ENCODE assay signal across 9 cellular contexts in the genomic region with DNA sequence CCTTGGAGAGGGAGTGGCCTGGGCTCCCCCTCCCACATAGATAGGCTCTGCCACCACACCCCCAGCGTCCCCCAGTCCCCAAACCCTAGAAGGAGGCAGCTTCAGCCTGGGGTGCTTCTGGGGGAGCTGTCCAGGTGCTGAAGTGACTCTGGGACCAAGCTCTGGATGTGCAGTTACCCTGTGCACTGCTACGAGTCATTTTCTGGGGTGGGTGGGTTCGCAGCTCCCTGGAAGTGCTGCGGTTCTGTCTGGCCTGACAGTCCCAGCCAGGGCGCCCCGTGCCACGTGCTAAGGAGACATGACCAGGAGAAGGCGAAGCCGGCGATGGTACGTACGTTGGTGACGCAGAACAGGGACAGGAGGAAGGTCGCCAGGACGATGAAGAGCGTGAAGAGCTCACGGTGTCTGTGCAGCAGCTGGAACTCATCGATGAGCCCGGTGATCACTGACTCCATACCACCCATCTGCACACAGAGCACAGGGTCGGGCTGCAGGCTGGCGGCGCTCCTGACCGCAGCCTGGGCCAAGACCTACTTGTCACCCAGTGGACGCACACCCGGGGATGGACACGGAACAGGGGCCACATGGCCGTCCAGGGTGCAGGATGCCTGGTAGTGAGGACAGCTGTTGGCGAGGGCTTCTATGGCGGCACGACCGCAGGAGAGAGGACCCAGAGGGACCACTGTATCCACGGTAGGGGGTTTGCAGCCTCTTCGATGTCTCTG. TPM values are rescaled to one million over a fixed set of nuclear protein-coding genes. Genes with fewer than 3 reads are reported as not detected.
DNase-seq lines count a peak whose midpoint lies in the region; ATAC-seq and TF ChIP-seq lines count a peak whose summit lies in the region.
"Had no signal": no experiment of that assay in that cellular context is flagged by ENCODE, and none has a peak within 500 bp of the region (broad histone marks: within the 10 kb centered on the region; RNA-seq: fewer than 3 reads in every experiment).

No MANE protein-coding gene starts in this region.

- H3K4me1 Mint-ChIP-seq in activated naive CD4-positive, alpha-beta T cell treated with anti-CD3 and anti-CD28 coated beads, Interleukin-2, amount 50 U/mL, for 24 hours: no peaks in the 10 kb centered on the region
- peaks cover 5 to 10% of the 10 kb centered on the region in 2 donors for H3K4me1 Mint-ChIP-seq in stimulated activated naive B cell treated with anti-CD40 and anti-IgM and Interleukin-4, amounts not matched to agents 10 μg/mL and 1 μg/mL and 100 μg/mL, for 72 hours

- H3K27ac Mint-ChIP-seq in activated naive CD4-positive, alpha-beta T cell treated with anti-CD3 and anti-CD28 coated beads, Interleukin-2, amount 50 U/mL, for 24 hours: peak overlapping the region; percentile 8
- no peak overlapping the region for H3K27ac Mint-ChIP-seq in activated naive CD4-positive, alpha-beta T cell treated with anti-CD3 and anti-CD28 coated beads, Interleukin-2, amount 50 U/mL, for 72 hours
- H3K27ac Mint-ChIP-seq in stimulated activated naive B cell treated with anti-CD40 and anti-IgM and Interleukin-4, amounts not matched to agents 10 μg/mL and 1 μg/mL and 100 μg/mL, for 72 hours: no peak overlapping the region
- H3K27ac Mint-ChIP-seq: activated T-cell treated with anti-CD3 and anti-CD28 coated beads, Interleukin-2, amount 50 U/mL, for 24 hours had no signal

- ATAC-seq in activated naive CD4-positive, alpha-beta T cell treated with anti-CD3 and anti-CD28 coated beads, Interleukin-2, amount 50 U/mL, for 72 hours: no peak
- peak; percentile 44 to 50 for ATAC-seq in stimulated activated naive B cell treated with anti-CD40 and anti-IgM and Interleukin-4, amounts not matched to agents 10 μg/mL and 1 μg/mL and 100 μg/mL, for 72 hours (replicated peaks)
- ATAC-seq in HG03378 (IDR thresholded peaks at IDR 0.05; ENCODE audit: unreplicated experiment): no peak
- no peak for ATAC-seq in GM18505 (IDR thresholded peaks at IDR 0.05; ENCODE audit: unreplicated experiment)
- ATAC-seq in HG02610 (IDR thresholded peaks at IDR 0.05; ENCODE audit: unreplicated experiment): no peak

- no peak for DNase-seq in activated naive CD4-positive, alpha-beta T cell treated with anti-CD3 and anti-CD28 coated beads, Interleukin-2, amount 50 U/mL, for 72 hours (ENCODE audit: low spot score in 2 of 2)
- DNase-seq in RPMI7951 (ENCODE audit: low read depth) (peak; percentile 15), fibroblast of peridontal ligament (ENCODE audit: extremely low read depth) (peak; percentile 3)
- DNase-seq in stimulated activated naive B cell treated with anti-CD40 and anti-IgM and Interleukin-4, amounts not matched to agents 10 μg/mL and 1 μg/mL and 100 μg/mL, for 72 hours: no peak
- DNase-seq: activated T-cell treated with anti-CD3 and anti-CD28 coated beads, Interleukin-2, amount 50 U/mL, for 24 hours had no signal

- no peaks in the 10 kb centered on the region for H3K9me3 Mint-ChIP-seq in activated naive CD4-positive, alpha-beta T cell treated with anti-CD3 and anti-CD28 coated beads, Interleukin-2, amount 50 U/mL, for 24 hours
- H3K9me3 Mint-ChIP-seq in activated naive CD4-positive, alpha-beta T cell treated with anti-CD3 and anti-CD28 coated beads, Interleukin-2, amount 50 U/mL, for 72 hours: no peaks in the 10 kb centered on the region
- no peaks in the 10 kb centered on the region for H3K9me3 Mint-ChIP-seq in stimulated activated naive B cell treated with anti-CD40 and anti-IgM and Interleukin-4, amounts not matched to agents 10 μg/mL and 1 μg/mL and 100 μg/mL, for 72 hours
- H3K9me3 Mint-ChIP-seq: activated T-cell treated with anti-CD3 and anti-CD28 coated beads, Interleukin-2, amount 50 U/mL, for 24 hours had no signal

- H3K27me3 Mint-ChIP-seq in activated naive CD4-positive, alpha-beta T cell treated with anti-CD3 and anti-CD28 coated beads, Interleukin-2, amount 50 U/mL, for 24 hours: peaks cover 11% of the 10 kb centered on the region
- H3K27me3 Mint-ChIP-seq in stimulated activated naive B cell treated with anti-CD40 and anti-IgM and Interleukin-4, amounts not matched to agents 10 μg/mL and 1 μg/mL and 100 μg/mL, for 72 hours: peaks cover 43 to 52% of the 10 kb centered on the region in 2 donors

- no peaks in the 10 kb centered on the region for H3K36me3 Mint-ChIP-seq in activated naive CD4-positive, alpha-beta T cell treated with anti-CD3 and anti-CD28 coated beads, Interleukin-2, amount 50 U/mL, for 24 hours
- no peaks in the 10 kb centered on the region for H3K36me3 Mint-ChIP-seq in activated naive CD4-positive, alpha-beta T cell treated with anti-CD3 and anti-CD28 coated beads, Interleukin-2, amount 50 U/mL, for 72 hours
- no peaks in the 10 kb centered on the region for H3K36me3 Mint-ChIP-seq in stimulated activated naive B cell treated with anti-CD40 and anti-IgM and Interleukin-4, amounts not matched to agents 10 μg/mL and 1 μg/mL and 100 μg/mL, for 72 hours

- no peak for TF ChIP-seq POLR2A in GM18505 (IDR thresholded peaks at IDR 0.05; ENCODE audit: borderline replicate concordance, extremely low read depth, insufficient read depth, insufficient read length)

- no peak overlapping the region for H3K4me3 Mint-ChIP-seq in activated naive CD4-positive, alpha-beta T cell treated with anti-CD3 and anti-CD28 coated beads, Interleukin-2, amount 50 U/mL, for 24 hours
- H3K4me3 Mint-ChIP-seq in stimulated activated naive B cell treated with anti-CD40 and anti-IgM and Interleukin-4, amounts not matched to agents 10 μg/mL and 1 μg/mL and 100 μg/mL, for 72 hours: no peak overlapping the region
- H3K4me3 Mint-ChIP-seq: activated T-cell treated with anti-CD3 and anti-CD28 coated beads, Interleukin-2, amount 50 U/mL, for 24 hours had no signal

RNA-seq across cellular contexts. Expression of gene SLC6A3, which starts 35.7 kb away (rescaled TPM):
- not detected for total RNA-seq in activated naive CD4-positive, alpha-beta T cell treated with anti-CD3 and anti-CD28 coated beads, Interleukin-2, amount 50 U/mL, for 72 hours
- total RNA-seq in RPMI7951 (2014; rRNA removed; shearing (Covaris generic)): not detected in 2 replicates

Comparison
In these comparisons a context has a peak if more than half of its experiments do, and no peak if none do; other contexts are left out.
1. ATAC-seq: peak in stimulated activated naive B cell treated with anti-CD40 and anti-IgM and Interleukin-4, amounts not matched to agents 10 μg/mL and 1 μg/mL and 100 μg/mL, for 72 hours (2 of 2); none in activated naive CD4-positive, alpha-beta T cell treated with anti-CD3 and anti-CD28 coated beads, Interleukin-2, amount 50 U/mL, for 72 hours (0 of 2), HG03378 (single experiment), GM18505 (single experiment) and HG02610 (single experiment).
2. DNase-seq: peak in RPMI7951 (single experiment) and fibroblast of peridontal ligament (single experiment); none in activated naive CD4-positive, alpha-beta T cell treated with anti-CD3 and anti-CD28 coated beads, Interleukin-2, amount 50 U/mL, for 72 hours (0 of 2) and stimulated activated naive B cell treated with anti-CD40 and anti-IgM and Interleukin-4, amounts not matched to agents 10 μg/mL and 1 μg/mL and 100 μg/mL, for 72 hours (single experiment).